In the genomic region with DNA sequence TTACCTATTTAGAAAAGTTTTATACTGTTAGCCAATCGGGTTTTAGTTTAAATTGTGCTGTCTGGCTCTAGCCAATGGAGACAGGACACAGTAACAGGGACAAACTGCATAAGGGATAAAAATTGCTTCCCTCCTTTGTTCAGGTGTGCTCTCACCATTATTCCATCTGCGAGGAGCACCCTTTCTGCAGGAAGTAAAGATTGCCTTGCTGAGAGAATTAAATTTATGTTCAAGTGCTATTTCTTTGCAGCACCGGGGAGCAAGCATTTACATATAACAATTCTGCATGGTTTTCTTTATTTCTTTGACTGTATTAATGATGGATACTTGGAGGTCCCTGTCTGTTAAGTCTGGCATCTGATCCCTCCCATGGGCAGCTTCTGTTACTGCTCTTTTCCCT, we compare ENCODE assay signal across 27 cellular contexts.
"Had no signal": no experiment of that assay in that cellular context is flagged by ENCODE, and none has a peak within 500 bp of the region (broad histone marks: within the 10 kb centered on the region; RNA-seq: fewer than 3 reads in every experiment).

No MANE protein-coding gene starts in this region.

- H3K27ac Mint-ChIP-seq: dendritic cell treated with granulocyte-macrophage colony-stimulating factor and Interleukin-4, amounts not matched to agents 40 ng/mL and 50 ng/mL, for 4 days; effector memory CD8-positive, alpha-beta T cell; endodermal cell had no signal

- H3K4me3 ChIP-seq: colonic mucosa, coronary artery, dorsolateral prefrontal cortex, esophagus squamous epithelium, gastrocnemius medialis, gastroesophageal sphincter, heart left ventricle, heart right ventricle had no signal

- H3K36me3 ChIP-seq: colonic mucosa, esophagus squamous epithelium, gastrocnemius medialis, gastroesophageal sphincter, heart left ventricle, heart right ventricle had no signal

- H3K4me3 Mint-ChIP-seq: dendritic cell treated with granulocyte-macrophage colony-stimulating factor and Interleukin-4, amounts not matched to agents 40 ng/mL and 50 ng/mL, for 4 days; effector memory CD8-positive, alpha-beta T cell; endodermal cell had no signal

- ATAC-seq: effector memory CD8-positive, alpha-beta T cell; esophagus mucosa; foreskin keratinocyte; gastrocnemius medialis; gastroesophageal sphincter; heart left ventricle; heart right ventricle had no signal

- H3K4me1 Mint-ChIP-seq: endodermal cell had no signal

- H3K4me1 ChIP-seq: colonic mucosa, esophagus squamous epithelium, foreskin keratinocyte, gastrocnemius medialis, gastroesophageal sphincter, heart left ventricle, heart right ventricle had no signal

- H3K27me3 ChIP-seq: colonic mucosa, foreskin keratinocyte, gastrocnemius medialis had no signal

- H3K9me3 ChIP-seq: colonic mucosa had no signal

- H3K27ac ChIP-seq: colonic mucosa, coronary artery, dorsolateral prefrontal cortex, epithelial cell of prostate, esophagus squamous epithelium, foreskin keratinocyte, gastrocnemius medialis, gastroesophageal sphincter, heart left ventricle, heart right ventricle had no signal

- FAIRE-seq: colon, endometrium, endothelial cell of umbilical vein, frontal cortex had no signal

- DNase-seq: colonic mucosa; cortex of kidney; dermis blood vessel endothelial cell; dorsolateral prefrontal cortex; effector CD4-positive, alpha-beta T cell; effector CD8-positive, alpha-beta T cell; effector memory CD4-positive, alpha-beta T cell; effector memory CD8-positive, alpha-beta T cell; endodermal cell; erythroblast; esophagus squamous epithelium; foreskin fibroblast; foreskin keratinocyte; foreskin melanocyte; gastrocnemius medialis; glutamatergic neuron; heart left ventricle; heart right ventricle had no signal
